ENCODE assay signal across 8 cellular contexts in genomic region chr11:12087075-12087775, GRCh38. TPM values are rescaled to one million over a fixed set of nuclear protein-coding genes. Genes with fewer than 3 reads are reported as not detected.
DNase-seq lines count a peak whose midpoint lies in the region; ATAC-seq and TF ChIP-seq lines count a peak whose summit lies in the region.

No MANE protein-coding gene starts in this region.

- H3F3A ChIP-seq in smooth muscle cell (ENCODE audit: low read depth), result peaks cover 16% of the 10 kb centered on the region

- peak overlapping the region; percentile 94 for H3K9ac ChIP-seq in smooth muscle cell (ENCODE audit: low read depth)

- no peaks in the 10 kb centered on the region for H3K36me3 ChIP-seq in smooth muscle cell (ENCODE audit: low read depth)

- H3K79me2 ChIP-seq in smooth muscle cell (ENCODE audit: low read depth), result no peaks in the 10 kb centered on the region

- peak; percentile 22 for TF ChIP-seq CTCF in fibroblast of pulmonary artery (IDR thresholded peaks at IDR 0.05; ENCODE audit: low read length, missing control alignments)
- no peak for TF ChIP-seq CTCF in smooth muscle cell (IDR thresholded peaks at IDR 0.05; ENCODE audit: borderline replicate concordance, insufficient read depth, poor library complexity, severe bottlenecking)

- no peak overlapping the region for H2AFZ ChIP-seq in smooth muscle cell (ENCODE audit: low read depth)

- H3K4me2 ChIP-seq in smooth muscle cell, result peak overlapping the region; percentile 84

- WGBS in smooth muscle cell (ENCODE audit: low lambda C conversion rate), result 69% methylated on average over 7 of the region's 7 CpGs

- peak overlapping the region; percentile 36 for H3K4me3 ChIP-seq in fibroblast of pulmonary artery (replicated peaks; ENCODE audit: low read depth, low read length)
- H3K4me3 ChIP-seq in smooth muscle cell, result peak overlapping the region; percentile 26

- ATAC-seq in GM19351 (IDR thresholded peaks at IDR 0.05; ENCODE audit: unreplicated experiment), result peak; percentile 81
- ATAC-seq in HG03139 (IDR thresholded peaks at IDR 0.05; ENCODE audit: unreplicated experiment), result no peak
- ATAC-seq in GM18870 (IDR thresholded peaks at IDR 0.05; ENCODE audit: unreplicated experiment), result no peak

- H3K9me3 ChIP-seq in smooth muscle cell (replicated peaks; ENCODE audit: low read depth), result no peaks in the 10 kb centered on the region

- DNase-seq in LHCN-M2 (ENCODE audit: low read depth) (peak; percentile 79), activated T-helper 1 cell treated with Interleukin-2 at 50 U/mL for 16 hours (ENCODE audit: low read depth) (peak; percentile 30), fibroblast of pulmonary artery (ENCODE audit: low read depth) (peak; percentile 68), smooth muscle cell (lab: John Stamatoyannopoulos, UW; ENCODE audit: unreplicated experiment) (no peak), retina (no peak)

- H4K20me1 ChIP-seq in smooth muscle cell (ENCODE audit: low read depth), result no peaks in the 10 kb centered on the region

- peaks cover 24% of the 10 kb centered on the region for H3K4me1 ChIP-seq in smooth muscle cell (ENCODE audit: low read depth)

- peak overlapping the region; percentile 100 for H3K27ac ChIP-seq in smooth muscle cell (ENCODE audit: low read depth)

- no peaks in the 10 kb centered on the region for H3K27me3 ChIP-seq in smooth muscle cell (ENCODE audit: low read depth)

RNA-seq across cellular contexts. Expression of gene MICAL2, which starts 23.2 kb away (rescaled TPM):
- total RNA-seq in LHCN-M2 (2014; rRNA removed), result 83.0 and 85.3 TPM in 2 replicates
- 105 TPM for polyA plus RNA-seq in LHCN-M2 (2012)
- total RNA-seq in smooth muscle cell, result 278 and 287 TPM in 2 replicates
- 158 and 161 TPM in 2 replicates for polyA plus RNA-seq in smooth muscle cell

Comparison
In these comparisons a context has a peak if more than half of its experiments do, and no peak if none do; other contexts are left out.
1. DNase-seq: peak in LHCN-M2 (single experiment), activated T-helper 1 cell treated with Interleukin-2 at 50 U/mL for 16 hours (single experiment) and fibroblast of pulmonary artery (single experiment); none in smooth muscle cell (single experiment) and retina (single experiment).